In genomic region chr12:105235299-105235746, GRCh38 we compare ENCODE assay signal across 8 cellular contexts. TPM values are rescaled to one million over a fixed set of nuclear protein-coding genes. Genes with fewer than 3 reads are reported as not detected.
DNase-seq lines count a peak whose midpoint lies in the region; ATAC-seq and TF ChIP-seq lines count a peak whose summit lies in the region.

No MANE protein-coding gene starts in this region.

- no peaks in the 10 kb centered on the region for H3K27me3 ChIP-seq in PC-3 (ENCODE audit: low read length)

- no peaks in the 10 kb centered on the region for H3K9me3 ChIP-seq in PC-3 (ENCODE audit: low read length)

- H4K20me1 ChIP-seq in PC-3 (ENCODE audit: low read length): 0 out of 2 replicates have a peak, but pooled peaks cover 4% of the 10 kb centered on the region

- peak; percentile 2 for ATAC-seq in GM21360 (IDR thresholded peaks at IDR 0.05; ENCODE audit: unreplicated experiment)
- ATAC-seq in PC-3: peak; percentile 44
- no peak for ATAC-seq in GM21515 (IDR thresholded peaks at IDR 0.05; ENCODE audit: unreplicated experiment)

- no peaks in the 10 kb centered on the region for H3K9me3 Mint-ChIP-seq in dendritic cell treated with granulocyte-macrophage colony-stimulating factor and Interleukin-4, amounts not matched to agents 40 ng/mL and 50 ng/mL, for 4 days

- peaks cover 54% of the 10 kb centered on the region for H3K79me2 ChIP-seq in PC-3 (ENCODE audit: low read length)

- H3K4me2 ChIP-seq in PC-3 (ENCODE audit: low read length): peak overlapping the region; percentile 89

- DNase-seq in AG09309 (ENCODE audit: low read depth): no peak
- peak; percentile 30 for DNase-seq in PC-3
- DNase-seq in midbrain (lab: John Stamatoyannopoulos, UW): peak; percentile 47
- DNase-seq in cerebellar nuclear complex (lab: John Stamatoyannopoulos, UW): no peak
- no peak for DNase-seq in D341Med (ENCODE audit: low spot score)

- H3K4me3 Mint-ChIP-seq in dendritic cell treated with granulocyte-macrophage colony-stimulating factor and Interleukin-4, amounts not matched to agents 40 ng/mL and 50 ng/mL, for 4 days: peak overlapping the region; percentile 86

- intact Hi-C loops in PC-3 (cut with micrococcal nuclease): loop anchor here (1.0 to 5.0 kb wide), 3 partner anchors 95 to 148 kb away; partner anchors contain the start of gene C12orf75
- intact Hi-C loops in dendritic cell treated with granulocyte-macrophage colony-stimulating factor and Interleukin-4, amounts not matched to agents 40 ng/mL and 50 ng/mL, for 4 days (cut with micrococcal nuclease): loop anchor here (5.0 kb wide), 1 partner anchor 1278 kb away; a partner anchor contains a TSS

- peak overlapping the region; percentile 93 for H3K27ac Mint-ChIP-seq in dendritic cell treated with granulocyte-macrophage colony-stimulating factor and Interleukin-4, amounts not matched to agents 40 ng/mL and 50 ng/mL, for 4 days

- TF ChIP-seq CTCF in AG09309 (IDR thresholded peaks at IDR 0.05; ENCODE audit: control insufficient read depth, insufficient read depth, low read depth, low read length, missing control alignments): no peak
- TF ChIP-seq CTCF in PC-3 (conservative IDR thresholded peaks at IDR 0.05; ENCODE audit: low read depth, low read length): no peak

- CTCF ChIA-PET in PC-3 (lab: Charles Lee): no interaction called here

- POLR2A ChIA-PET in PC-3 (lab: Charles Lee; ENCODE audit: unreplicated experiment): interaction anchor here (0.7 to 1.3 kb wide), 3 partner anchors 19 to 125 kb away, joined by 3 to 8 read pairs (median 8); no protein-coding TSS in a partner anchor

- H2AFZ ChIP-seq in PC-3 (ENCODE audit: low read length): peak overlapping the region; percentile 66

- peak overlapping the region; percentile 60 for H3K27ac ChIP-seq in PC-3 (ENCODE audit: low read length)

- H3K4me3 ChIP-seq in AG09309 (ENCODE audit: control insufficient read depth, low read depth, low read length): peak overlapping the region; percentile 68
- peak overlapping the region; percentile 85 for H3K4me3 ChIP-seq in PC-3 (ENCODE audit: low read length)

- H3K9me2 ChIP-seq in PC-3 (replicated peaks; ENCODE audit: low read length): no peaks in the 10 kb centered on the region

- peaks cover 55% of the 10 kb centered on the region for H3K4me1 Mint-ChIP-seq in dendritic cell treated with granulocyte-macrophage colony-stimulating factor and Interleukin-4, amounts not matched to agents 40 ng/mL and 50 ng/mL, for 4 days (ENCODE audit: low read depth)

- no peaks in the 10 kb centered on the region for H3F3A ChIP-seq in PC-3 (ENCODE audit: low read length, unreplicated experiment)

- peaks cover 26% of the 10 kb centered on the region for H3K4me1 ChIP-seq in PC-3 (ENCODE audit: insufficient read depth, low read length)

- H3K27me3 Mint-ChIP-seq in dendritic cell treated with granulocyte-macrophage colony-stimulating factor and Interleukin-4, amounts not matched to agents 40 ng/mL and 50 ng/mL, for 4 days: peaks cover 2% of the 10 kb centered on the region

- peak overlapping the region; percentile 87 for H3K9ac ChIP-seq in PC-3 (ENCODE audit: low read length)

- peaks cover 48% of the 10 kb centered on the region for H3K36me3 Mint-ChIP-seq in dendritic cell treated with granulocyte-macrophage colony-stimulating factor and Interleukin-4, amounts not matched to agents 40 ng/mL and 50 ng/mL, for 4 days (ENCODE audit: low read depth)

- peaks cover 9% of the 10 kb centered on the region; the same call in 1 of the 2 replicates for H3K36me3 ChIP-seq in PC-3 (ENCODE audit: low read depth, low read length)

- BruUV-seq in PC-3 (replicated peaks; lab: Mats Ljungman, UMichigan): TSS peak; percentile 54

RNA-seq across cellular contexts. Expression of gene APPL2, which starts 0.7 kb away (rescaled TPM):
- 36.2 and 42.2 TPM in 2 replicates for total RNA-seq in PC-3 (2014; rRNA removed)

Comparison
In these comparisons a context has a peak if more than half of its experiments do, and no peak if none do; other contexts are left out.
1. DNase-seq: peak in PC-3 (single experiment) and midbrain (single experiment); none in AG09309 (single experiment), cerebellar nuclear complex (0 of 2) and D341Med (single experiment).